ENCODE assay signal across 9 cellular contexts in genomic region chr7:74217455-74218342, GRCh38. TPM values are rescaled to one million over a fixed set of nuclear protein-coding genes. Genes with fewer than 3 reads are reported as not detected.
DNase-seq lines count a peak whose midpoint lies in the region; ATAC-seq and TF ChIP-seq lines count a peak whose summit lies in the region.
"Had no signal": no experiment of that assay in that cellular context is flagged by ENCODE, and none has a peak within 500 bp of the region (broad histone marks: within the 10 kb centered on the region; RNA-seq: fewer than 3 reads in every experiment).

No MANE protein-coding gene starts in this region.

- no peak overlapping the region for H3K4me3 ChIP-seq in CD4-positive, alpha-beta memory T cell (ENCODE audit: low read length in 2 of 2)
- no peak overlapping the region for H3K4me3 ChIP-seq in prostate gland
- H3K4me3 ChIP-seq: skin epidermis had no signal

- DNase-seq in CD4-positive, alpha-beta memory T cell, result no peak
- peak in 5 of 61 donors; percentile 8 to 20 (median 9) for DNase-seq in caudate nucleus (lab: John Stamatoyannopoulos, UW)
- DNase-seq in prostate gland (ENCODE audit: low spot score), result no peak
- DNase-seq in DMS53 (lab: John Stamatoyannopoulos, UW), result no peak
- DNase-seq in stimulated activated naive CD4-positive, alpha-beta T cell treated with Interleukin-2 at 50 U/mL for 16 hours (lab: John Stamatoyannopoulos, UW), result no peak
- DNase-seq in epidermal melanocyte (ENCODE audit: insufficient read length, low spot score), result no peak

- no peak for TF ChIP-seq CTCF in prostate gland (IDR thresholded peaks at IDR 0.05)

- H3K27me3 Mint-ChIP-seq in CD4-positive, alpha-beta memory T cell, result no peaks in the 10 kb centered on the region

- H3K9me3 Mint-ChIP-seq in CD4-positive, alpha-beta memory T cell, result no peaks in the 10 kb centered on the region

- H3K4me3 Mint-ChIP-seq in CD4-positive, alpha-beta memory T cell, result peak overlapping the region; percentile 20 to 66 (median 56)

- peaks cover 9% of the 10 kb centered on the region for H3K4me1 ChIP-seq in CD4-positive, alpha-beta memory T cell (ENCODE audit: insufficient read depth, low read length)
- H3K4me1 ChIP-seq in prostate gland (replicated peaks), result no peaks in the 10 kb centered on the region

- no peaks in the 10 kb centered on the region for H3K36me3 ChIP-seq in CD4-positive, alpha-beta memory T cell (ENCODE audit: insufficient read depth, low read length)
- H3K36me3 ChIP-seq in KOPT-K1 (ENCODE audit: insufficient read depth, low read length) (no peaks in the 10 kb centered on the region), prostate gland (no peaks in the 10 kb centered on the region)

- H3K27me3 ChIP-seq in CD4-positive, alpha-beta memory T cell (ENCODE audit: insufficient read depth, low read length), result no peaks in the 10 kb centered on the region
- no peaks in the 10 kb centered on the region for H3K27me3 ChIP-seq in prostate gland (replicated peaks; ENCODE audit: insufficient read depth)

- no peak for TF ChIP-seq POLR2A in prostate gland (IDR thresholded peaks at IDR 0.05)

- no peak overlapping the region for H3K27ac ChIP-seq in CD4-positive, alpha-beta memory T cell (ENCODE audit: low read depth, low read length)
- H3K27ac ChIP-seq in KOPT-K1 (ENCODE audit: low read depth, low read length, poor library complexity, severe bottlenecking) (peak overlapping the region; percentile 84), caudate nucleus (ENCODE audit: low read depth, low read length) (peak overlapping the region; percentile 59), prostate gland (no peak overlapping the region)

- POLR2A ChIA-PET in CD4-positive, alpha-beta memory T cell (lab: Charles Lee; ENCODE audit: partially characterized antibody), result interaction anchor here (0.9 kb wide), 1 partner anchor 11 kb away, joined by 3 read pairs; no protein-coding TSS in a partner anchor

- intact Hi-C loops in CD4-positive, alpha-beta memory T cell (cut with micrococcal nuclease), result no loop called here
- intact Hi-C loops in prostate gland (cut with DNase I), result no loop called here

- CTCF ChIA-PET in CD4-positive, alpha-beta memory T cell (lab: Charles Lee; ENCODE audit: partially characterized antibody), result interaction anchor here (2.7 to 3.0 kb wide), 2 partner anchors 9 to 11 kb away, joined by 10 to 14 read pairs; no protein-coding TSS in a partner anchor

- no peaks in the 10 kb centered on the region for H3K9me3 ChIP-seq in CD4-positive, alpha-beta memory T cell (ENCODE audit: control insufficient read depth in 1 of 2, low read length in 2 of 2)
- H3K9me3 ChIP-seq in KOPT-K1 (ENCODE audit: insufficient read depth, low read length, poor library complexity, severe bottlenecking) (no peaks in the 10 kb centered on the region), prostate gland (no peaks in the 10 kb centered on the region)

- no peaks in the 10 kb centered on the region for H3K36me3 Mint-ChIP-seq in CD4-positive, alpha-beta memory T cell

- peak; percentile 20 for ATAC-seq in GM19468 (IDR thresholded peaks at IDR 0.05; ENCODE audit: extremely low read depth, unreplicated experiment)

- WGBS in prostate gland, result 67% methylated on average over 20 of the region's 20 CpGs

- peak overlapping the region in 5 of 7 donors; percentile 15 to 57 (median 50) for H3K27ac Mint-ChIP-seq in CD4-positive, alpha-beta memory T cell

- H3K4me1 Mint-ChIP-seq in CD4-positive, alpha-beta memory T cell, result peaks cover 9 to 19% (median 13%) of the 10 kb centered on the region in 4 donors

RNA-seq across cellular contexts. Expression of gene LAT2, which starts 7.9 kb away (rescaled TPM):
- 1 to 10 TPM; 2.7 to 2.8 TPM for total RNA-seq in CD4-positive, alpha-beta memory T cell
- 1 to 10 TPM; 1.6 to 3.6 TPM for polyA plus RNA-seq in CD4-positive, alpha-beta memory T cell
- 1 to 10 TPM; 4.8 to 7.2 TPM for total RNA-seq in prostate gland

RNA-seq across cellular contexts. Expression of gene RFC2, which starts 36.5 kb away (rescaled TPM):
- total RNA-seq in CD4-positive, alpha-beta memory T cell, result 10 to 100 TPM; 15.7 to 17.7 TPM
- 10 to 100 TPM; 20.7 to 32.3 TPM for polyA plus RNA-seq in CD4-positive, alpha-beta memory T cell
- 10 to 100 TPM; 15.6 to 21.9 TPM for total RNA-seq in prostate gland

RNA-seq across cellular contexts. Expression of gene EIF4H, which starts 43.5 kb away (rescaled TPM):
- total RNA-seq in CD4-positive, alpha-beta memory T cell, result 100 to 1,000 TPM; 167 to 168 TPM
- 100 to 1,000 TPM; 225 to 316 TPM for polyA plus RNA-seq in CD4-positive, alpha-beta memory T cell
- 100 to 1,000 TPM; 199 to 252 TPM for total RNA-seq in prostate gland

Comparison
In these comparisons a context has a peak if more than half of its experiments do, and no peak if none do; other contexts are left out.
1. H3K27ac ChIP-seq: peak in KOPT-K1 (single experiment) and caudate nucleus (single experiment); none in CD4-positive, alpha-beta memory T cell (single experiment) and prostate gland (0 of 2).